Comparison of ENCODE assay signal across 23 cellular contexts in genomic region chr17:7739746-7740145, GRCh38. TPM values are rescaled to one million over a fixed set of nuclear protein-coding genes. Genes with fewer than 3 reads are reported as not detected.
"Had no signal": no experiment of that assay in that cellular context is flagged by ENCODE, and none has a peak within 500 bp of the region (broad histone marks: within the 10 kb centered on the region; RNA-seq: fewer than 3 reads in every experiment).

No MANE protein-coding gene starts in this region.

- DNase-seq: hypothalamus; immature natural killer cell; kidney; left colon; left lung; midbrain; mucosa of descending colon; naive thymus-derived CD4-positive, alpha-beta T cell; nucleus accumbens; stimulated activated CD4-positive, alpha-beta T cell treated with anti-CD3 and anti-CD28 coated beads, Interleukin-4, amount 100 ng/mL, for 24 hours; stimulated activated naive CD4-positive, alpha-beta T cell; tibial artery; trophoblast cell; uterus had no signal

- H3K36me3 ChIP-seq: left lung, right atrium auricular region, suprapubic skin, thoracic aorta, tibial artery, uterus had no signal

- H3K27ac ChIP-seq: left lung, parathyroid adenoma, right atrium auricular region, skin epidermis, suprapubic skin, thoracic aorta, tibial artery, uterus had no signal

- H3K9me3 ChIP-seq: left lung, mucosa of descending colon, right atrium auricular region, suprapubic skin, thoracic aorta, tibial artery, uterus had no signal

- H3K4me3 ChIP-seq: left lung, lung, mucosa of descending colon, suprapubic skin, thoracic aorta, tibial artery, uterus had no signal

- H3K9ac ChIP-seq: parathyroid adenoma had no signal

- H3K4me1 ChIP-seq: right atrium auricular region, suprapubic skin, tibial artery had no signal

- ATAC-seq: left colon; left lung; mucosa of descending colon; naive thymus-derived CD4-positive, alpha-beta T cell; natural killer cell treated with Interleukin-12 subunit alpha and Interleukin-12 subunit beta and Interleukin-15 and Interleukin-18, amount 100 ng/mL, for 72 hours; sciatic nerve; stimulated activated effector memory CD8-positive, alpha-beta T cell treated with anti-CD3 and anti-CD28 coated beads, Interleukin-12 subunit alpha, Interleukin-12 subunit beta, amount 100 ng/mL, for 72 hours had no signal

- H3K27me3 ChIP-seq: right atrium auricular region, uterus had no signal

- H3K79me2 ChIP-seq: parathyroid adenoma had no signal

RNA-seq across cellular contexts. Expression of gene DNAH2, which starts 22.2 kb away (rescaled TPM):
- polyA plus RNA-seq: naive thymus-derived CD4-positive, alpha-beta T cell had no signal

RNA-seq across cellular contexts. Expression of gene EFNB3, which starts 34.7 kb away (rescaled TPM):
- total RNA-seq: naive thymus-derived CD4-positive, alpha-beta T cell; natural killer cell treated with Interleukin-12 subunit alpha and Interleukin-12 subunit beta and Interleukin-15 and Interleukin-18, amount 100 ng/mL, for 72 hours; thoracic aorta had no signal
- polyA plus RNA-seq: immature natural killer cell; naive thymus-derived CD4-positive, alpha-beta T cell had no signal
